Comparison of ENCODE assay signal across 20 cellular contexts in genomic region chr1:177669161-177669560, GRCh38.
DNase-seq lines count a peak whose midpoint lies in the region; ATAC-seq, FAIRE-seq and TF ChIP-seq lines count a peak whose summit lies in the region.
"Had no signal": no experiment of that assay in that cellular context is flagged by ENCODE, and none has a peak within 500 bp of the region (broad histone marks: within the 10 kb centered on the region; RNA-seq: fewer than 3 reads in every experiment).

No MANE protein-coding gene starts in this region.

- H3K36me3 Mint-ChIP-seq in neural progenitor cell = no peaks in the 10 kb centered on the region
- H3K36me3 Mint-ChIP-seq: CD14-positive monocyte; CD8-positive, alpha-beta memory T cell had no signal

- no peak for DNase-seq in D721Med (ENCODE audit: insufficient read length, low spot score)
- DNase-seq in NCI-H82 treated with DMSO at 0.1 percent for 48 hours (lab: John Stamatoyannopoulos, UW; ENCODE audit: unreplicated experiment) = peak; percentile 92
- peak; percentile 62 for DNase-seq in neural progenitor cell (ENCODE audit: low spot score)
- DNase-seq in inferior parietal cortex (ENCODE audit: extremely low spot score) = no peak
- DNase-seq in retina = no peak
- no peak for DNase-seq in NCI-H2107 treated with DMSO at 0.1 percent for 48 hours (lab: John Stamatoyannopoulos, UW; ENCODE audit: unreplicated experiment)
- DNase-seq: AML-193; BE2C; CD4-positive, alpha-beta T cell; CD8-positive, alpha-beta memory T cell; DND-41; GM23248; H9 had no signal

- no peaks in the 10 kb centered on the region for H4K20me1 ChIP-seq in neural progenitor cell (ENCODE audit: low read depth)
- H4K20me1 ChIP-seq: BLaER1 treated with 17β-estradiol and CSF1 and Interleukin-3, amounts not matched to agents 10 nM and 100 nM had no signal

- TF ChIP-seq CTCF in D721Med (IDR thresholded peaks at IDR 0.05; ENCODE audit: insufficient read depth, missing control alignments) (no peak), neural progenitor cell (IDR thresholded peaks at IDR 0.05) (no peak)

- H3K4me1 Mint-ChIP-seq in neural progenitor cell = peaks cover 20% of the 10 kb centered on the region
- H3K4me1 Mint-ChIP-seq: CD14-positive monocyte; CD8-positive, alpha-beta memory T cell had no signal

- H3K4me1 ChIP-seq in neural progenitor cell = peaks cover 12% of the 10 kb centered on the region
- H3K4me1 ChIP-seq: BE2C; BLaER1 treated with 17β-estradiol and CSF1 and Interleukin-3, amounts not matched to agents 10 nM and 100 nM had no signal

- no peaks in the 10 kb centered on the region for H3K9me3 ChIP-seq in neural progenitor cell (ENCODE audit: low read depth)
- H3K9me3 ChIP-seq: BE2C; BLaER1 treated with 17β-estradiol and CSF1 and Interleukin-3, amounts not matched to agents 10 nM and 100 nM had no signal

- no peak overlapping the region for H3K27ac ChIP-seq in neural progenitor cell
- H3K27ac ChIP-seq: BLaER1 treated with 17β-estradiol and CSF1 and Interleukin-3, amounts not matched to agents 10 nM and 100 nM; GM23248 had no signal

- no peaks in the 10 kb centered on the region for H3K79me2 ChIP-seq in neural progenitor cell (ENCODE audit: low read depth)

- no peaks in the 10 kb centered on the region for H3K36me3 ChIP-seq in neural progenitor cell
- H3K36me3 ChIP-seq: BE2C; BLaER1 treated with 17β-estradiol and CSF1 and Interleukin-3, amounts not matched to agents 10 nM and 100 nM had no signal

- peak; percentile 85 for FAIRE-seq in D721Med (lab: Jason Lieb, UNC)
- FAIRE-seq: G401.6, GM12878, GM19239 had no signal

- no peak for ATAC-seq in HG03432 (IDR thresholded peaks at IDR 0.05; ENCODE audit: unreplicated experiment)
- ATAC-seq: GM12878, HCT116 had no signal

- peak overlapping the region; percentile 36 for H3K4me2 ChIP-seq in neural progenitor cell
- H3K4me2 ChIP-seq: BLaER1 treated with 17β-estradiol and CSF1 and Interleukin-3, amounts not matched to agents 10 nM and 100 nM had no signal

- no peaks in the 10 kb centered on the region for H3K27me3 ChIP-seq in neural progenitor cell
- H3K27me3 ChIP-seq: BE2C; BLaER1 treated with 17β-estradiol and CSF1 and Interleukin-3, amounts not matched to agents 10 nM and 100 nM had no signal

- no peak overlapping the region for H3K9ac ChIP-seq in neural progenitor cell
- H3K9ac ChIP-seq: BLaER1 treated with 17β-estradiol and CSF1 and Interleukin-3, amounts not matched to agents 10 nM and 100 nM; GM23248 had no signal

- no peak overlapping the region for H3K4me3 Mint-ChIP-seq in neural progenitor cell
- H3K4me3 Mint-ChIP-seq: CD14-positive monocyte; CD4-positive, alpha-beta T cell; CD8-positive, alpha-beta memory T cell; H9 had no signal

- no peak overlapping the region for H2AFZ ChIP-seq in neural progenitor cell (replicated peaks)
- H2AFZ ChIP-seq: GM23248 had no signal

- no peaks in the 10 kb centered on the region for H3K9me3 Mint-ChIP-seq in neural progenitor cell
- H3K9me3 Mint-ChIP-seq: CD4-positive, alpha-beta T cell had no signal

- H3F3A ChIP-seq in neural progenitor cell (ENCODE audit: low read depth) = no peaks in the 10 kb centered on the region

- no peak overlapping the region for H3K27ac Mint-ChIP-seq in neural progenitor cell
- H3K27ac Mint-ChIP-seq: CD14-positive monocyte; CD4-positive, alpha-beta T cell; CD8-positive, alpha-beta memory T cell had no signal

- peaks cover 6% of the 10 kb centered on the region for H3K27me3 Mint-ChIP-seq in neural progenitor cell (ENCODE audit: insufficient read depth, low read depth)
- H3K27me3 Mint-ChIP-seq: CD4-positive, alpha-beta T cell had no signal

- H3K4me3 ChIP-seq in neural progenitor cell = no peak overlapping the region
- H3K4me3 ChIP-seq: BLaER1 treated with 17β-estradiol and CSF1 and Interleukin-3, amounts not matched to agents 10 nM and 100 nM; GM12878; GM23248 had no signal

Comparison
In these comparisons a context has a peak if more than half of its experiments do, and no peak if none do; other contexts are left out.
1. DNase-seq: peak in NCI-H82 treated with DMSO at 0.1 percent for 48 hours (single experiment) and neural progenitor cell (single experiment); none in D721Med (single experiment), inferior parietal cortex (single experiment), retina (single experiment) and NCI-H2107 treated with DMSO at 0.1 percent for 48 hours (single experiment).